28 cellular contexts compared by ENCODE assay signal in the genomic region with DNA sequence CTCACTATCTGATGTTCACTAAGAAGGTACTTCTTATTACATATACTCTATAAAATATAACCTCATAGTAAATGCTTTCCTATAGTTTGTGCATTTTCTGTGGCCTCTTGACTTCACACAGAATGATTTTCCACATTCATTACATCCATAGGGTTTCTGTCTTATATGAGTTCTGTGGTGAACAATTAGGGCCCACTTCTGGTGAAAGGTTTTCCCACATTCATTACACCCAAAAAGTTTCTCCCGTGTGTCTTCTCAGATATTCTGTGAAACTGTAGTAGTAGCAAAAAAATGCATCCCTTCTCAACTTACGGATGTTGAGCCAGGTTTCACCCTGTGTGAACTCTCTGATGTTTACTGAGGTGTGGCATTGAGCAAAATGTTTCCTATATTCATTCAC.
"Had no signal": no experiment of that assay in that cellular context is flagged by ENCODE, and none has a peak within 500 bp of the region (broad histone marks: within the 10 kb centered on the region; RNA-seq: fewer than 3 reads in every experiment).

No MANE protein-coding gene starts in this region.

- H3K4me1 ChIP-seq: adrenal gland, body of pancreas, breast epithelium had no signal

- H3K9ac ChIP-seq: KMS-11 had no signal

- H3K4me2 ChIP-seq: KMS-11 had no signal

- H3K27ac ChIP-seq: adrenal gland, body of pancreas, breast epithelium, KMS-11 had no signal

- H3K27me3 ChIP-seq: adrenal gland, body of pancreas, breast epithelium had no signal

- H3K4me3 ChIP-seq: adrenal gland, body of pancreas, breast epithelium had no signal

- DNase-seq: activated CD4-positive, alpha-beta T cell treated with anti-CD3 and anti-CD28 coated beads, Interleukin-2, amount 10 ng/mL, durations not matched to agents 24 days and 14 days; activated CD4-positive, alpha-beta T cell treated with anti-CD3 and anti-CD28 coated beads, Interleukin-2, amount 50 U/mL, for 4 hours; activated CD8-positive, alpha-beta T cell treated with anti-CD3 and anti-CD28 coated beads for 36 hours; activated effector memory CD4-positive, alpha-beta T cell treated with anti-CD3 and anti-CD28 coated beads, Interleukin-2, amount 50 U/mL, for 16 hours; activated naive CD4-positive, alpha-beta T cell; activated naive CD4-positive, alpha-beta T cell treated with anti-CD3 and anti-CD28 coated beads, Interleukin-2, amount 50 U/mL, for 16 hours; activated naive CD8-positive, alpha-beta T cell treated with anti-CD3 and anti-CD28 coated beads, Interleukin-2, amount 10 ng/mL, durations not matched to agents 7 days and 5 days; activated T-cell treated with anti-CD3 and anti-CD28 coated beads, Interleukin-2, amount 50 U/mL, for 1 hour; activated T-cell treated with anti-CD3 and anti-CD28 coated beads, Interleukin-2, amount 50 U/mL, for 72 hours; adrenal gland; body of pancreas; MM.1S; MV-4-11; NCI-H1092; NCI-H1436 treated with DMSO at 0.1 percent for 48 hours; NCI-H1694 treated with DMSO at 0.1 percent for 48 hours; NCI-H2029; NCI-H345; NCI-H524 treated with DMSO at 0.1 percent for 48 hours; NCI-H748 treated with DMSO at 0.1 percent for 48 hours; NK-92 treated with Interleukin-12 subunit alpha and Interleukin-12 subunit beta, amount 100 ng/mL, for 24 hours; Right ventricle myocardium superior; SW 1271; T-helper 1 cell; T1000 had no signal

- ATAC-seq: activated CD8-positive, alpha-beta T cell treated with anti-CD3 and anti-CD28 coated beads for 36 hours; activated T-cell treated with anti-CD3 and anti-CD28 coated beads, Interleukin-2, amount 50 U/mL, for 72 hours; activated T-helper 17 cell treated with anti-CD3 and anti-CD28 coated beads, Interleukin-2, amount 50 U/mL, for 72 hours; body of pancreas had no signal
